ENCODE assay signal across 29 cellular contexts in the genomic region with DNA sequence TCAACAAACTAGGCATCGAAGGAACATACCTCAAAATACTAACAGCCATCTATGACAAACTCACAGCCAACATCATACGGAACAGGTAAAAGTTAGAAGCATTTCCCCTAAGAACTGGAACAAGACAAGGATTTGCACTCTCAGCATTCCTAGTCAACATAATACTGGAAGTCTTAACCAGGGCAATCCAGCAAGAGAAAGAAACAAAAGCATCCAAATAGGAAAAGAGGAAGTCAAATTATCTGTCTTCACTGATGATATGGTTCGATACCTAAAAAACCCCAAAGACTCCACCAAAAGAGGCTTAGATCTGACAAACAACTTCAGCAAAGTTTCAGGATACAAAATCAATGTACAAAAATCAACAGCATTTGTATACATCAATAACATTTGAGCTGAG. TPM values are rescaled to one million over a fixed set of nuclear protein-coding genes. Genes with fewer than 3 reads are reported as not detected.
"Had no signal": no experiment of that assay in that cellular context is flagged by ENCODE, and none has a peak within 500 bp of the region (broad histone marks: within the 10 kb centered on the region; RNA-seq: fewer than 3 reads in every experiment).

No MANE protein-coding gene starts in this region.

- H3K36me3 ChIP-seq: colonic mucosa, esophagus squamous epithelium, gastrocnemius medialis, heart right ventricle, left lung, lower lobe of right lung had no signal

- H3K27me3 ChIP-seq: colonic mucosa, gastrocnemius medialis, left lung had no signal

- H3K4me3 ChIP-seq: colonic mucosa, esophagus squamous epithelium, gastrocnemius medialis, heart right ventricle, left lung, lower lobe of right lung, mucosa of descending colon had no signal

- H3K4me1 ChIP-seq: colonic mucosa, esophagus squamous epithelium, gastrocnemius medialis, heart right ventricle, left lung, lower lobe of right lung had no signal

- ATAC-seq: gastrocnemius medialis, heart right ventricle, left cardiac atrium, left lung, left ventricle myocardium superior, lower lobe of right lung, mucosa of descending colon had no signal

- FAIRE-seq: endothelial cell of umbilical vein, islet of Langerhans, keratinocyte had no signal

- H3K27ac ChIP-seq: colonic mucosa, esophagus squamous epithelium, gastrocnemius medialis, heart right ventricle, left lung, lower lobe of right lung had no signal

- DNase-seq: colonic mucosa; cortex of kidney; effector memory CD4-positive, alpha-beta T cell; esophagus squamous epithelium; foreskin fibroblast; foreskin melanocyte; gastrocnemius medialis; glutamatergic neuron; head of caudate nucleus; heart right ventricle; hippocampal formation; left cardiac atrium; left lung; left ventricle myocardium superior; lower lobe of right lung; mesenchymal stem cell; mucosa of descending colon; naive B cell had no signal

- H3K9me3 ChIP-seq: colonic mucosa, esophagus squamous epithelium, gastrocnemius medialis, left lung, lower lobe of right lung, mucosa of descending colon had no signal

RNA-seq across cellular contexts. Expression of a gene that starts 32.5 kb away (rescaled TPM):
- total RNA-seq: colonic mucosa, dermis microvascular lymphatic vessel endothelial cell, endothelial cell of umbilical vein, gastrocnemius medialis, glomerular endothelial cell, kidney epithelial cell, lung microvascular endothelial cell, mesenteric fat pad, mucosa of descending colon had no signal
- polyA plus RNA-seq: endothelial cell of umbilical vein, esophagus had no signal

RNA-seq across cellular contexts. Expression of a gene that starts 33.3 kb away (rescaled TPM):
- total RNA-seq: endothelial cell of umbilical vein, epithelial cell of proximal tubule, glomerular endothelial cell, lung microvascular endothelial cell, mesothelial cell of epicardium had no signal
- polyA plus RNA-seq: endothelial cell of umbilical vein had no signal
